In genomic region chr15:30696439-30697314, GRCh38 we compare ENCODE assay signal across 8 cellular contexts.
DNase-seq lines count a peak whose midpoint lies in the region; ATAC-seq lines count a peak whose summit lies in the region.
"Not testable (repeated sequence)": the region's sequence is repeated elsewhere in the genome, so short reads cannot be mapped to it uniquely, and the experiment has no call there.

No MANE protein-coding gene starts in this region.

- not testable (repeated sequence) for H3K9me3 Mint-ChIP-seq in T-helper 1 cell treated with Interleukin-12 subunit alpha and Interleukin-12 subunit beta and Interleukin-4 antibody, amounts not matched to agents 30 μg/mL and 1 μg/mL, for 36 hours; activated naive CD4-positive, alpha-beta T cell treated with anti-CD3 and anti-CD28 coated beads, Interleukin-2, amount 50 U/mL, for 72 hours

- peak overlapping the region; percentile 63 for H3K4me3 Mint-ChIP-seq in T-helper 1 cell treated with Interleukin-12 subunit alpha and Interleukin-12 subunit beta and Interleukin-4 antibody, amounts not matched to agents 30 μg/mL and 1 μg/mL, for 36 hours

- not testable (repeated sequence) for H3K36me3 Mint-ChIP-seq in T-helper 1 cell treated with Interleukin-12 subunit alpha and Interleukin-12 subunit beta and Interleukin-4 antibody, amounts not matched to agents 30 μg/mL and 1 μg/mL, for 36 hours (ENCODE audit: low read depth); activated naive CD4-positive, alpha-beta T cell treated with anti-CD3 and anti-CD28 coated beads, Interleukin-2, amount 50 U/mL, for 72 hours

- H3K27ac Mint-ChIP-seq in T-helper 1 cell treated with Interleukin-12 subunit alpha and Interleukin-12 subunit beta and Interleukin-4 antibody, amounts not matched to agents 30 μg/mL and 1 μg/mL, for 36 hours, result peak overlapping the region; percentile 96
- peak overlapping the region in 1 of 2 donors; percentile 91 for H3K27ac Mint-ChIP-seq in activated naive CD4-positive, alpha-beta T cell treated with anti-CD3 and anti-CD28 coated beads, Interleukin-2, amount 50 U/mL, for 72 hours

- DNase-seq in activated naive CD4-positive, alpha-beta T cell treated with anti-CD3 and anti-CD28 coated beads, Interleukin-2, amount 50 U/mL, for 72 hours (ENCODE audit: low spot score in 2 of 2); stimulated activated naive CD8-positive, alpha-beta T cell treated with anti-CD3 and anti-CD28 coated beads, Interleukin-15, Interleukin-2, amounts not matched to agents 100 U/mL and 50 U/mL, for 24 hours: not testable (repeated sequence)

- H3K4me1 Mint-ChIP-seq in T-helper 1 cell treated with Interleukin-12 subunit alpha and Interleukin-12 subunit beta and Interleukin-4 antibody, amounts not matched to agents 30 μg/mL and 1 μg/mL, for 36 hours (ENCODE audit: low read depth), result not testable (repeated sequence)

- not testable (repeated sequence) for H3K27me3 Mint-ChIP-seq in T-helper 1 cell treated with Interleukin-12 subunit alpha and Interleukin-12 subunit beta and Interleukin-4 antibody, amounts not matched to agents 30 μg/mL and 1 μg/mL, for 36 hours (ENCODE audit: low read depth)

- ATAC-seq in GM18499 (IDR thresholded peaks at IDR 0.05; ENCODE audit: insufficient read depth, unreplicated experiment) (peak; percentile 33), GM19328 (IDR thresholded peaks at IDR 0.05; ENCODE audit: unreplicated experiment) (peak; percentile 57), GM21717 (IDR thresholded peaks at IDR 0.05; ENCODE audit: unreplicated experiment) (peak; percentile 63), HG02970 (IDR thresholded peaks at IDR 0.05; ENCODE audit: low FRiP score, unreplicated experiment) (peak; percentile 64), HG03439 (IDR thresholded peaks at IDR 0.05; ENCODE audit: unreplicated experiment) (peak; percentile 71)
- ATAC-seq in activated naive CD4-positive, alpha-beta T cell treated with anti-CD3 and anti-CD28 coated beads, Interleukin-2, amount 50 U/mL, for 72 hours, result peak; percentile 84 to 88
- ATAC-seq in stimulated activated naive CD8-positive, alpha-beta T cell treated with anti-CD3 and anti-CD28 coated beads, Interleukin-15, Interleukin-2, amounts not matched to agents 100 U/mL and 50 U/mL, for 24 hours, result peak; percentile 77

Comparison
In these comparisons a context has a peak if more than half of its experiments do, and no peak if none do; other contexts are left out.
1. ATAC-seq: peak in every context shown above with its lines; median percentile 86 in activated naive CD4-positive, alpha-beta T cell treated with anti-CD3 and anti-CD28 coated beads, Interleukin-2, amount 50 U/mL, for 72 hours; 77 in stimulated activated naive CD8-positive, alpha-beta T cell treated with anti-CD3 and anti-CD28 coated beads, Interleukin-15, Interleukin-2, amounts not matched to agents 100 U/mL and 50 U/mL, for 24 hours; 71 in HG03439; 64 in HG02970; 63 in GM21717; 57 in GM19328; 33 in GM18499.